ENCODE assay signal across 32 cellular contexts in genomic region chrX:47229427-47229826, GRCh38.
"Had no signal": no experiment of that assay in that cellular context is flagged by ENCODE, and none has a peak within 500 bp of the region (broad histone marks: within the 10 kb centered on the region; RNA-seq: fewer than 3 reads in every experiment).

No MANE protein-coding gene starts in this region.

- H3K4me1 ChIP-seq: Peyer's patch had no signal

- H3K4me3 ChIP-seq: Peyer's patch, SJSA1 had no signal

- H3K27ac ChIP-seq: brain microvascular endothelial cell, Peyer's patch, SJSA1 had no signal

- H3K4me1 Mint-ChIP-seq: activated naive CD8-positive, alpha-beta T cell treated with anti-CD3 and anti-CD28 coated beads for 36 hours had no signal

- H3K27me3 Mint-ChIP-seq: activated CD8-positive, alpha-beta T cell treated with anti-CD3 and anti-CD28 coated beads for 36 hours; activated naive CD8-positive, alpha-beta T cell treated with anti-CD3 and anti-CD28 coated beads for 36 hours; activated T-helper 17 cell treated with anti-CD3 and anti-CD28 coated beads, Interleukin-2, amount 50 U/mL, for 72 hours; central memory CD8-positive, alpha-beta T cell had no signal

- H3K27ac Mint-ChIP-seq: activated CD8-positive, alpha-beta T cell treated with anti-CD3 and anti-CD28 coated beads for 36 hours; T-helper 2 cell treated with Interferon-gamma antibody and Interleukin-4, amounts not matched to agents 5 μg/mL and 100 μg/mL, for 36 hours had no signal

- DNase-seq: activated CD4-positive, alpha-beta T cell treated with anti-CD3 and anti-CD28 coated beads, Interleukin-2, amount 10 ng/mL, durations not matched to agents 24 days and 14 days; activated CD4-positive, alpha-beta T cell treated with anti-CD3 and anti-CD28 coated beads, Interleukin-2, amount 50 U/mL, for 4 hours; activated CD8-positive, alpha-beta T cell treated with anti-CD3 and anti-CD28 coated beads for 36 hours; activated effector memory CD4-positive, alpha-beta T cell treated with anti-CD3 and anti-CD28 coated beads, Interleukin-2, amount 50 U/mL, for 16 hours; activated naive CD4-positive, alpha-beta T cell; activated naive CD4-positive, alpha-beta T cell treated with anti-CD3 and anti-CD28 coated beads, Interleukin-2, amount 50 U/mL, for 16 hours; activated naive CD8-positive, alpha-beta T cell treated with anti-CD3 and anti-CD28 coated beads for 36 hours; activated T-cell treated with anti-CD3 and anti-CD28 coated beads, Interleukin-2, amount 50 U/mL, for 48 hours; amniotic stem cell; brain microvascular endothelial cell; Kasumi-1; KG1; MM.1S; MV-4-11; NCI-H1092; NCI-H1436 treated with DMSO at 0.1 percent for 48 hours; NCI-H1694 treated with DMSO at 0.1 percent for 48 hours; NCI-H2029; NCI-H345; NCI-H526; NCI-H748 treated with DMSO at 0.1 percent for 48 hours; NK-92 treated with Interleukin-12 subunit alpha and Interleukin-12 subunit beta, amount 100 ng/mL, for 24 hours; PC-3; RPMI8226; SHP77 treated with DMSO at 0.1 percent for 48 hours; SK-N-SH had no signal

- H3K4me3 Mint-ChIP-seq: activated CD4-positive, alpha-beta T cell treated with anti-CD3 and anti-CD28 coated beads, Interleukin-2, amount 10 ng/mL, durations not matched to agents 24 days and 14 days; activated CD8-positive, alpha-beta T cell treated with anti-CD3 and anti-CD28 coated beads for 36 hours; activated naive CD8-positive, alpha-beta T cell treated with anti-CD3 and anti-CD28 coated beads for 36 hours; activated T-helper 17 cell treated with anti-CD3 and anti-CD28 coated beads, Interleukin-2, amount 50 U/mL, for 72 hours; central memory CD8-positive, alpha-beta T cell; T-helper 1 cell treated with Interleukin-12 subunit alpha and Interleukin-12 subunit beta and Interleukin-4 antibody, amounts not matched to agents 30 μg/mL and 1 μg/mL, for 36 hours; T-helper 2 cell treated with Interferon-gamma antibody and Interleukin-4, amounts not matched to agents 5 μg/mL and 100 μg/mL, for 36 hours had no signal

- ATAC-seq: activated CD8-positive, alpha-beta T cell treated with anti-CD3 and anti-CD28 coated beads for 36 hours; activated T-helper 17 cell treated with anti-CD3 and anti-CD28 coated beads, Interleukin-2, amount 50 U/mL, for 72 hours; PC-3 had no signal

- H3K9me3 Mint-ChIP-seq: activated CD8-positive, alpha-beta T cell treated with anti-CD3 and anti-CD28 coated beads for 36 hours; activated naive CD8-positive, alpha-beta T cell treated with anti-CD3 and anti-CD28 coated beads for 36 hours; activated T-helper 17 cell treated with anti-CD3 and anti-CD28 coated beads, Interleukin-2, amount 50 U/mL, for 72 hours; central memory CD8-positive, alpha-beta T cell; T-helper 1 cell treated with Interleukin-12 subunit alpha and Interleukin-12 subunit beta and Interleukin-4 antibody, amounts not matched to agents 30 μg/mL and 1 μg/mL, for 36 hours; T-helper 2 cell treated with Interferon-gamma antibody and Interleukin-4, amounts not matched to agents 5 μg/mL and 100 μg/mL, for 36 hours had no signal

- H3K27me3 ChIP-seq: brain microvascular endothelial cell, Peyer's patch, SJSA1 had no signal

- H3K9me3 ChIP-seq: Peyer's patch, SJSA1, SK-N-SH had no signal
